ENCODE assay signal across 18 cellular contexts in the genomic region with DNA sequence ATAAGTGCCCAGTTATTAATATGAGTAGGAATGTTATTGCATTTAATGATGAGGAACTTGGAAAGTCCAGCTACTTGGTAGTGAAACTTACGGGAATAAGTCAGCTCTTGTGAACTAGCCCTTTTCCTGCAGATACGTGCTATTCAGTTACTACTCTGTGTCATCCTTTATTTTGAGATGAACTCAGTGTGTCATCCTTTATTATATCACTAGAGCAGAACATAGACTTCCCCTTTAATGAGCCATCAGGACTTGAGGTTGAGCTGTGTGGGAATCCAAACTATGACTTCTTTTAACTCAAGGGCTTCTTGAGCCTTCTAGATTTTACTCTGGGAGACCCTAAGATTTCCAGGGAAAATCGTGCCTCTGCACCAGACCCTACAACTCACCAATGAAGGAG. TPM values are rescaled to one million over a fixed set of nuclear protein-coding genes. Genes with fewer than 3 reads are reported as not detected.
"Had no signal": no experiment of that assay in that cellular context is flagged by ENCODE, and none has a peak within 500 bp of the region (broad histone marks: within the 10 kb centered on the region; RNA-seq: fewer than 3 reads in every experiment).

No MANE protein-coding gene starts in this region.

- H3K36me3 ChIP-seq: gastroesophageal sphincter had no signal

- DNase-seq: activated CD4-positive, alpha-beta memory T cell treated with anti-CD3 and anti-CD28 coated beads, Interleukin-2, amount 10 ng/mL, durations not matched to agents 7 days and 5 days; activated CD4-positive, alpha-beta T cell treated with anti-CD3 and anti-CD28 coated beads for 48 hours; activated CD4-positive, CD25-positive, alpha-beta regulatory T cell; activated CD8-positive, alpha-beta memory T cell treated with anti-CD3 and anti-CD28 coated beads, Interleukin-2, amount 10 ng/mL, durations not matched to agents 7 days and 5 days; activated naive CD8-positive, alpha-beta T cell treated with anti-CD3 and anti-CD28 coated beads for 36 hours; amniotic stem cell; cortex of kidney; left colon; midbrain; stimulated activated naive B cell treated with anti-CD40 and anti-IgM and Interleukin-4, amounts not matched to agents 10 μg/mL and 1 μg/mL and 100 μg/mL, for 72 hours; T-helper 1 cell; T-helper 9 cell had no signal

- H3K4me3 ChIP-seq: gastroesophageal sphincter, lung had no signal

- H3K9me3 ChIP-seq: gastroesophageal sphincter had no signal

- ATAC-seq: activated CD8-positive, alpha-beta memory T cell treated with anti-CD3 and anti-CD28 coated beads, Interleukin-2, amount 10 ng/mL, durations not matched to agents 7 days and 5 days; gastroesophageal sphincter; left colon; sciatic nerve; stimulated activated naive B cell treated with anti-CD40 and anti-IgM and Interleukin-4, amounts not matched to agents 10 μg/mL and 1 μg/mL and 100 μg/mL, for 72 hours had no signal

- H3K27ac ChIP-seq: gastroesophageal sphincter had no signal

RNA-seq across cellular contexts. Expression of a gene that starts 3.6 kb away (rescaled TPM):
- total RNA-seq: activated CD4-positive, alpha-beta memory T cell treated with anti-CD3 and anti-CD28 coated beads, Interleukin-2, amount 10 ng/mL, durations not matched to agents 7 days and 5 days; activated CD8-positive, alpha-beta memory T cell treated with anti-CD3 and anti-CD28 coated beads, Interleukin-2, amount 10 ng/mL, durations not matched to agents 7 days and 5 days; activated naive CD8-positive, alpha-beta T cell treated with anti-CD3 and anti-CD28 coated beads for 36 hours; pulmonary artery endothelial cell had no signal

RNA-seq across cellular contexts. Expression of a gene that starts 36.9 kb away (rescaled TPM):
- total RNA-seq: activated CD4-positive, alpha-beta memory T cell treated with anti-CD3 and anti-CD28 coated beads, Interleukin-2, amount 10 ng/mL, durations not matched to agents 7 days and 5 days; activated CD8-positive, alpha-beta memory T cell treated with anti-CD3 and anti-CD28 coated beads, Interleukin-2, amount 10 ng/mL, durations not matched to agents 7 days and 5 days; activated naive CD8-positive, alpha-beta T cell treated with anti-CD3 and anti-CD28 coated beads for 36 hours; gastroesophageal sphincter; left colon; omental fat pad; pulmonary artery endothelial cell; sciatic nerve; ureter had no signal
- polyA plus RNA-seq: lung had no signal
